Comparison of ENCODE assay signal across 1 cellular context in the genomic region with DNA sequence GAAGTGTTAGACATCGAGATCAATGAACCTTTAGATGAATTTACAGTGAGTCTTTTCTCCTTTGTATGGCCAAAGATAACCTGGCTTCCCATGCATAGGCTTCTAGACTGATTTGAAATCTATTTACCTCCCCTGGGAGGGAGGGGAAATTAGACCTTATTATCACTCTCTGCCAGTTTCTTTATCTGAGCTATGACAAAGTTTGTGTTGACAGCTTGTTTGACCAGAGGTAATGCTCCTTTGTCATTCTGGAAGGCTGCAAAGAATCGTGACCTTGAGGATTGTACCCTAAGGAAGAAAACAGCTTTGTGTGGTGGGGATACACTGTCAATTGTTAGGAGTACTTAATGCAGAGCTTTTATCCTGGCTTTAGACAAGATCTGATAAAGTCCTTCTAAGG.
TF ChIP-seq lines count a peak whose summit lies in the region.

No MANE protein-coding gene starts in this region.

TF ChIP-seq in HepG2, 621 proteins besides CTCF, POLR2A, EP300 and RAD21 (continued from another document):
- TF ChIP-seq ZMYM4 (CRISPR knock-in tag; IDR thresholded peaks at IDR 0.05) (no peak), ZSCAN9 (CRISPR knock-in tag; IDR thresholded peaks at IDR 0.05; ENCODE audit: borderline replicate concordance) (no peak), TARDBP (CRISPR knock-in tag; IDR thresholded peaks at IDR 0.05) (no peak)
